ENCODE assay signal across 25 cellular contexts in genomic region chr17:66784621-66785364, GRCh38. TPM values are rescaled to one million over a fixed set of nuclear protein-coding genes. Genes with fewer than 3 reads are reported as not detected.
DNase-seq lines count a peak whose midpoint lies in the region; ATAC-seq, FAIRE-seq and TF ChIP-seq lines count a peak whose summit lies in the region.
"Had no signal": no experiment of that assay in that cellular context is flagged by ENCODE, and none has a peak within 500 bp of the region (broad histone marks: within the 10 kb centered on the region; RNA-seq: fewer than 3 reads in every experiment).

No MANE protein-coding gene starts in this region.

- POLR2A ChIA-PET in HepG2 (lab: Yijun Ruan, JAX) = no interaction called here
- POLR2A ChIA-PET in activated CD4-positive, alpha-beta T cell treated with anti-CD3 and anti-CD28 coated beads, Interleukin-2, amount 10 ng/mL, durations not matched to agents 7 days and 5 days (lab: Charles Lee) = no interaction called here

- intact Hi-C loops in HepG2 (cut with micrococcal nuclease; ENCODE audit: unreplicated experiment) (no loop called here), right lobe of liver (cut with DNase I) (no loop called here)

- TF ChIP-seq CTCF in HepG2 (CRISPR knock-in tag; IDR thresholded peaks at IDR 0.05) (no peak), right lobe of liver (IDR thresholded peaks at IDR 0.05) (no peak), endodermal cell (conservative IDR thresholded peaks at IDR 0.05) (no peak), smooth muscle cell (IDR thresholded peaks at IDR 0.05; ENCODE audit: borderline replicate concordance, insufficient read depth, poor library complexity, severe bottlenecking) (no peak)

- H3K27ac Mint-ChIP-seq in endodermal cell = no peak overlapping the region
- no peak overlapping the region for H3K27ac Mint-ChIP-seq in activated CD4-positive, alpha-beta T cell treated with anti-CD3 and anti-CD28 coated beads, Interleukin-2, amount 10 ng/mL, durations not matched to agents 7 days and 5 days
- H3K27ac Mint-ChIP-seq: CD14-positive monocyte had no signal

- no peak for FAIRE-seq in HepG2 (lab: Jason Lieb, UNC)
- FAIRE-seq: GM12878, GM18507, HTR-8/SVneo, K562, RCC 7860 had no signal

- in situ Hi-C loops in HepG2 (cut with HindIII; ENCODE audit: extremely low pct_ligation_motif_present, low pct_unique_long_range_greater_than_20kb) = no loop called here

- CTCF ChIA-PET in HepG2 (lab: Yijun Ruan, JAX; ENCODE audit: low intra/inter-chr PET ratio, low total read pairs) = no interaction called here
- CTCF ChIA-PET in activated CD4-positive, alpha-beta T cell treated with anti-CD3 and anti-CD28 coated beads, Interleukin-2, amount 10 ng/mL, durations not matched to agents 7 days and 5 days (lab: Charles Lee) = interaction anchor here (0.7 kb wide), 1 partner anchor 459 kb away, joined by 3 read pairs; no protein-coding TSS in a partner anchor

- H3K4me3 ChIP-seq in HepG2 (replicated peaks in 1 of 3; ENCODE audit: insufficient read depth in 1 of 3, low read depth in 2 of 3, low read length in 3 of 3) = no peak overlapping the region
- H3K4me3 ChIP-seq in right lobe of liver = no peak overlapping the region
- no peak overlapping the region for H3K4me3 ChIP-seq in endodermal cell (ENCODE audit: low read length)
- H3K4me3 ChIP-seq in smooth muscle cell = no peak overlapping the region
- H3K4me3 ChIP-seq: GM12878, K562 had no signal

- no peaks in the 10 kb centered on the region for H3K4me1 ChIP-seq in HepG2 (ENCODE audit: insufficient read depth, low read length)
- H3K4me1 ChIP-seq in right lobe of liver = no peaks in the 10 kb centered on the region
- no peaks in the 10 kb centered on the region for H3K4me1 ChIP-seq in endodermal cell (ENCODE audit: control insufficient read depth, insufficient read depth, low read length)
- no peaks in the 10 kb centered on the region for H3K4me1 ChIP-seq in smooth muscle cell (ENCODE audit: low read depth)

- ATAC-seq in HepG2 = no peak
- no peak for ATAC-seq in right lobe of liver
- ATAC-seq: GM12878, K562 had no signal

- no peaks in the 10 kb centered on the region for H3F3A ChIP-seq in smooth muscle cell (ENCODE audit: low read depth)

- TF ChIP-seq RAD21 in HepG2 (CRISPR knock-in tag; IDR thresholded peaks at IDR 0.05) = no peak

- no peaks in the 10 kb centered on the region for H3K27me3 ChIP-seq in HepG2 (ENCODE audit: control insufficient read depth in 1 of 2, insufficient read depth in 2 of 2, low read length in 2 of 2)
- H3K27me3 ChIP-seq in right lobe of liver = no peaks in the 10 kb centered on the region
- no peaks in the 10 kb centered on the region for H3K27me3 ChIP-seq in endodermal cell (ENCODE audit: control insufficient read depth, insufficient read depth, low read length, poor library complexity, severe bottlenecking)
- no peaks in the 10 kb centered on the region for H3K27me3 ChIP-seq in smooth muscle cell (ENCODE audit: low read depth)

- H4K20me1 ChIP-seq in HepG2 (ENCODE audit: insufficient read depth, low read length) (no peaks in the 10 kb centered on the region), smooth muscle cell (ENCODE audit: low read depth) (no peaks in the 10 kb centered on the region)

- H2AFZ ChIP-seq in HepG2 (ENCODE audit: low read length) (no peak overlapping the region), smooth muscle cell (ENCODE audit: low read depth) (no peak overlapping the region)

- H3K36me3 Mint-ChIP-seq in endodermal cell (ENCODE audit: low read depth) = peaks cover 2% of the 10 kb centered on the region
- H3K36me3 Mint-ChIP-seq in activated CD4-positive, alpha-beta T cell treated with anti-CD3 and anti-CD28 coated beads, Interleukin-2, amount 10 ng/mL, durations not matched to agents 7 days and 5 days (ENCODE audit: low read depth) = peaks cover 17% of the 10 kb centered on the region

- TF ChIP-seq EP300 in HepG2 (IDR thresholded peaks at IDR 0.05; ENCODE audit: low read depth in 2 of 2, low read length in 2 of 2) (no peak), HepG2 (CRISPR knock-in tag; IDR thresholded peaks at IDR 0.05; ENCODE audit: borderline replicate concordance) (no peak)

- no peak overlapping the region for H3K9ac ChIP-seq in HepG2 (ENCODE audit: insufficient read depth, low read depth, low read length)
- no peak overlapping the region for H3K9ac ChIP-seq in endodermal cell (ENCODE audit: extremely low read depth, low read length, poor library complexity, severe bottlenecking)
- H3K9ac ChIP-seq in smooth muscle cell (ENCODE audit: low read depth) = no peak overlapping the region

- H3K4me2 ChIP-seq in HepG2 (ENCODE audit: low read depth, low read length) (no peak overlapping the region), smooth muscle cell (no peak overlapping the region)

- H3K9me3 Mint-ChIP-seq in endodermal cell = no peaks in the 10 kb centered on the region
- H3K9me3 Mint-ChIP-seq in activated CD4-positive, alpha-beta T cell treated with anti-CD3 and anti-CD28 coated beads, Interleukin-2, amount 10 ng/mL, durations not matched to agents 7 days and 5 days = no peaks in the 10 kb centered on the region
- H3K9me3 Mint-ChIP-seq: CD14-positive monocyte had no signal

- H3K27ac ChIP-seq in HepG2 (ENCODE audit: extremely low read length, insufficient read depth, low read length) = no peak overlapping the region
- no peak overlapping the region for H3K27ac ChIP-seq in right lobe of liver
- no peak overlapping the region for H3K27ac ChIP-seq in endodermal cell (ENCODE audit: low read depth, low read length)
- no peak overlapping the region for H3K27ac ChIP-seq in smooth muscle cell (ENCODE audit: low read depth)

- H3K36me3 ChIP-seq in HepG2 (replicated peaks in 1 of 2; ENCODE audit: control insufficient read depth in 1 of 2, insufficient read depth in 2 of 2, low read length in 2 of 2) = peaks cover 18 to 39% of the 10 kb centered on the region in 2 experiments; a peak in 4 of 5 replicates
- H3K36me3 ChIP-seq in right lobe of liver = peaks cover 0 to 18% (median 4%) of the 10 kb centered on the region in 4 donors
- no peaks in the 10 kb centered on the region for H3K36me3 ChIP-seq in endodermal cell (ENCODE audit: control insufficient read depth, insufficient read depth, low read length)
- no peaks in the 10 kb centered on the region for H3K36me3 ChIP-seq in smooth muscle cell (ENCODE audit: low read depth)

- no peak for TF ChIP-seq POLR2A in HepG2 (IDR thresholded peaks at IDR 0.05; ENCODE audit: insufficient read depth in 1 of 2, low read depth in 2 of 2, low read length in 2 of 2)
- no peak for TF ChIP-seq POLR2A in right lobe of liver (IDR thresholded peaks at IDR 0.05)

- H3K4me1 Mint-ChIP-seq in endodermal cell = peaks cover 8% of the 10 kb centered on the region
- no peaks in the 10 kb centered on the region for H3K4me1 Mint-ChIP-seq in activated CD4-positive, alpha-beta T cell treated with anti-CD3 and anti-CD28 coated beads, Interleukin-2, amount 10 ng/mL, durations not matched to agents 7 days and 5 days
- H3K4me1 Mint-ChIP-seq: CD14-positive monocyte had no signal

- DNase-seq in NCI-H146 (lab: John Stamatoyannopoulos, UW) = peak; percentile 41
- DNase-seq in NCI-H146 treated with DMSO at 0.1 percent for 48 hours (lab: John Stamatoyannopoulos, UW; ENCODE audit: unreplicated experiment) = no peak
- no peak for DNase-seq in HepG2 (ENCODE audit: low spot score)
- DNase-seq in right lobe of liver = no peak
- peak; percentile 47 for DNase-seq in endodermal cell
- no peak for DNase-seq in HuH-7 (ENCODE audit: low spot score)
- no peak for DNase-seq in smooth muscle cell (lab: John Stamatoyannopoulos, UW; ENCODE audit: unreplicated experiment)
- no peak for DNase-seq in activated CD4-positive, alpha-beta T cell treated with anti-CD3 and anti-CD28 coated beads, Interleukin-2, amount 10 ng/mL, durations not matched to agents 7 days and 5 days
- DNase-seq: 8988T, COR-L47, DMS153, NCI-H1092, NCI-H187, NCI-H446 treated with DMSO at 0.1 percent for 48 hours, NCI-H774, SIG-M5, SW 1271 had no signal

- H3K4me3 Mint-ChIP-seq in endodermal cell = no peak overlapping the region
- H3K4me3 Mint-ChIP-seq in activated CD4-positive, alpha-beta T cell treated with anti-CD3 and anti-CD28 coated beads, Interleukin-2, amount 10 ng/mL, durations not matched to agents 7 days and 5 days = no peak overlapping the region
- H3K4me3 Mint-ChIP-seq: CD14-positive monocyte had no signal

- H3K27me3 Mint-ChIP-seq in endodermal cell (ENCODE audit: insufficient read depth) = no peaks in the 10 kb centered on the region
- no peaks in the 10 kb centered on the region for H3K27me3 Mint-ChIP-seq in activated CD4-positive, alpha-beta T cell treated with anti-CD3 and anti-CD28 coated beads, Interleukin-2, amount 10 ng/mL, durations not matched to agents 7 days and 5 days

- BruUV-seq in HepG2 (replicated peaks; lab: Mats Ljungman, UMichigan) = no TSS peak

- no peaks in the 10 kb centered on the region for H3K79me2 ChIP-seq in HepG2 (ENCODE audit: insufficient read depth, low read length)
- no peaks in the 10 kb centered on the region for H3K79me2 ChIP-seq in smooth muscle cell (ENCODE audit: low read depth)

- 94% methylated on average over 11 of the region's 11 CpGs for WGBS in HepG2 (ENCODE audit: low lambda C conversion rate)
- WGBS in right lobe of liver (ENCODE audit: insufficient coverage, low coverage, low lambda C conversion rate, missing lambda C conversion rate) = 88% methylated on average over 8 of the region's 11 CpGs
- WGBS in endodermal cell (ENCODE audit: insufficient coverage in 1 of 2, insufficient read length in 1 of 2), 2 experiments = 90 to 93% methylated on average over 7 to 11 of the region's 11 CpGs
- 88% methylated on average over 11 of the region's 11 CpGs for WGBS in smooth muscle cell (ENCODE audit: low lambda C conversion rate)

- H3K9me3 ChIP-seq in HepG2 (ENCODE audit: low read length) (no peaks in the 10 kb centered on the region), right lobe of liver (no peaks in the 10 kb centered on the region), endodermal cell (ENCODE audit: control insufficient read depth, low read length) (no peaks in the 10 kb centered on the region), smooth muscle cell (replicated peaks; ENCODE audit: low read depth) (no peaks in the 10 kb centered on the region)

RNA-seq across cellular contexts. Expression of gene CACNG5, which starts 50.1 kb away (rescaled TPM):
- total RNA-seq in HepG2 (2016; rRNA removed; fragmentation: Illumina TruSeq; extraction: Trizol) (not detected in 2 replicates), right lobe of liver (not detected), endodermal cell (1 to 10 TPM in 1 of 2 donors, not detected in 1; 1.8 TPM), smooth muscle cell (not detected in 2 replicates)
- not detected in 2 replicates for total RNA-seq in HepG2 (2016; cell fraction: cytosol; rRNA removed; fragmentation: Illumina TruSeq; extraction: Trizol; ENCODE audit: low read depth)
- not detected in 2 replicates for total RNA-seq in HepG2 (2016; cell fraction: insoluble cytoplasmic fraction; rRNA removed; fragmentation: Illumina TruSeq; extraction: Trizol)
- not detected in 2 replicates for total RNA-seq in HepG2 (2016; cell fraction: membrane; rRNA removed; fragmentation: Illumina TruSeq; extraction: Trizol)
- not detected in 2 replicates for total RNA-seq in HepG2 (2016; cell fraction: nucleus; rRNA removed; fragmentation: Illumina TruSeq; extraction: Trizol)
- polyA plus RNA-seq in HepG2 (2011; rRNA removed) (not detected in 2 replicates), smooth muscle cell (not detected in 2 replicates)
- not detected in 2 replicates for polyA plus RNA-seq in HepG2 (2011; cell fraction: cytosol; rRNA removed)
- not detected in 2 replicates for polyA plus RNA-seq in HepG2 (2011; cell fraction: nucleus; rRNA removed)
- polyA plus RNA-seq in HepG2 (2012) = not detected in 2 replicates
- not detected in 2 replicates for polyA plus RNA-seq in HepG2 (2016; cell fraction: cytosol; fragmentation: Illumina TruSeq; extraction: Trizol; ENCODE audit: low read depth)
- not detected in 2 replicates for polyA plus RNA-seq in HepG2 (2016; cell fraction: insoluble cytoplasmic fraction; fragmentation: Illumina TruSeq; extraction: Trizol; ENCODE audit: low read depth)
- not detected in 2 replicates for polyA plus RNA-seq in HepG2 (2016; cell fraction: membrane; fragmentation: Illumina TruSeq; extraction: Trizol; ENCODE audit: low read depth)
- polyA plus RNA-seq in HepG2 (2016; cell fraction: nucleus; fragmentation: Illumina TruSeq; extraction: Trizol; ENCODE audit: insufficient read depth, low read depth) = not detected in 2 replicates
- not detected in 2 replicates for polyA minus RNA-seq in HepG2 (2011; rRNA and poly(A)+ RNA removed; ENCODE audit: low replicate concordance)
- not detected in 2 replicates for polyA minus RNA-seq in HepG2 (2011; cell fraction: cytosol; rRNA and poly(A)+ RNA removed)
- polyA minus RNA-seq in HepG2 (2011; cell fraction: nucleus; rRNA and poly(A)+ RNA removed) = not detected in 2 replicates
- polyA plus RNA-seq in endodermal cell (2013, experiment 1 of 2) = 0.36 TPM
- polyA plus RNA-seq in endodermal cell (2013, experiment 2 of 2) = not detected
- not detected for total RNA-seq in activated CD4-positive, alpha-beta T cell treated with anti-CD3 and anti-CD28 coated beads, Interleukin-2, amount 10 ng/mL, durations not matched to agents 7 days and 5 days
- total RNA-seq: G401, GM12878, K562, M059J had no signal
- polyA plus RNA-seq: CD14-positive monocyte, GM12878, K562 had no signal

Comparison
In these comparisons a context has a peak if more than half of its experiments do, and no peak if none do; other contexts are left out.
1. DNase-seq: peak in NCI-H146 (single experiment) and endodermal cell (single experiment); none in NCI-H146 treated with DMSO at 0.1 percent for 48 hours (single experiment), HepG2 (single experiment), right lobe of liver (0 of 3), HuH-7 (single experiment), smooth muscle cell (single experiment) and activated CD4-positive, alpha-beta T cell treated with anti-CD3 and anti-CD28 coated beads, Interleukin-2, amount 10 ng/mL, durations not matched to agents 7 days and 5 days (single experiment).